Comparison of ENCODE assay signal across 9 cellular contexts in the genomic region with DNA sequence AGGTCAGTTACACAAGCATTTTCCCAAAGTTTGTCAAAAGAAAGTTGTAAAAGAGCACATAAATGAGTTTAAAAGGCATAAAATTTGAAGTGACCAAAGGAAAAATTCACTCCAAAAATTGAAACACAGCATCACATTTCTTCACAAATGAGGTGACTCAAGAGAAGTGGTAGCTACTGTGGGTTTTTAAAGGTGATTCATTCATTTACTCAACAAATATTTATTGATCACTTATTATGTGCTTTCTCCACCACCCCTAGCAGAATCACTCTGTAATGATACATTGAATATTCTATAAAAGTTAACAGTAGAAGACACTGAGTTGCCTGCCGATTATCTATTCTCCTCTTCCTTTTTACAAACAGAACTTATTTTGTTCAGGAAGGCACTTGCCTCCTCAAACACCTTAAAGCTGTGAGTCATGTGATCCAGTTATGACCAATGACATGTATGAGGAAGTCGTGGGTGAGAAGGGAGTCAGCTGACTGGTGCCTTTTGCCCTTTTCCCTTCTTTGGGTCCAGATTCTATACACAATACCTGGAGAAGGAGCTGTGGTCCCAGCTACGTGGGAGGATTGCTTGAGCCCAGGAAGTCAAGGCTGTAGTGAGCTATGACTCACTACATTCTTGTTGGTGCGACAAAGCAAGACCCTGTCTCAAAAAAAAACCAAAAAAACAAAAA.
A peak's percentile ranks its signal among the peaks of the same experiment; 100 is the strongest.
DNase-seq lines count a peak whose midpoint lies in the region; ATAC-seq and TF ChIP-seq lines count a peak whose summit lies in the region.
"Had no signal": no experiment of that assay in that cellular context is flagged by ENCODE, and none has a peak within 500 bp of the region (broad histone marks: within the 10 kb centered on the region; RNA-seq: fewer than 3 reads in every experiment).

No MANE protein-coding gene starts in this region.

- CTCF ChIA-PET in T-cell (lab: Charles Lee), result interaction anchor here (0.6 to 0.8 kb wide), 2 partner anchors 12 to 52 kb away, joined by 4 to 5 read pairs; no protein-coding TSS in a partner anchor

- H3K9me3 ChIP-seq in mucosa of descending colon, result no peaks in the 10 kb centered on the region

- intact Hi-C loops in mucosa of descending colon (cut with DNase I, micrococcal nuclease), result no loop called here

- POLR2A ChIA-PET in T-cell (lab: Charles Lee), result interaction anchor here in 1 of 2 donors (0.5 to 0.7 kb wide), 2 partner anchors 19 to 1917 kb away, joined by 3 to 6 read pairs; no protein-coding TSS in a partner anchor

- H3K9me3 Mint-ChIP-seq in T-cell, result no peaks in the 10 kb centered on the region
- H3K9me3 Mint-ChIP-seq: activated B cell treated with CpG ODN at 0.5 μM for 24 hours had no signal

- no peaks in the 10 kb centered on the region for H3K27me3 Mint-ChIP-seq in T-cell
- H3K27me3 Mint-ChIP-seq: activated B cell treated with CpG ODN at 0.5 μM for 24 hours had no signal

- peaks cover 28% of the 10 kb centered on the region for H3K36me3 Mint-ChIP-seq in T-cell

- no peak for TF ChIP-seq CTCF in mucosa of descending colon (IDR thresholded peaks at IDR 0.05)

- peak; percentile 26 for ATAC-seq in mucosa of descending colon
- ATAC-seq in T-cell (replicated peaks in 1 of 4), result no peak
- no peak for ATAC-seq in GM21390 (IDR thresholded peaks at IDR 0.05; ENCODE audit: unreplicated experiment)
- ATAC-seq in GM18909 (IDR thresholded peaks at IDR 0.05; ENCODE audit: poor library complexity, unreplicated experiment), result no peak

- H3K4me1 Mint-ChIP-seq in T-cell, result peaks cover 26 to 28% (median 27%) of the 10 kb centered on the region in 3 donors

- DNase-seq in EL, result peak; percentile 70
- DNase-seq in Kasumi-1 (lab: John Stamatoyannopoulos, UW), result peak; percentile 35 to 36
- DNase-seq in astrocyte of the hippocampus (ENCODE audit: low read depth, low spot score), result peak; percentile 64
- DNase-seq in mucosa of descending colon, result no peak
- DNase-seq in T-cell, result no peak
- DNase-seq in COLO668 (lab: John Stamatoyannopoulos, UW; ENCODE audit: unreplicated experiment), result no peak
- DNase-seq: activated B cell treated with CpG ODN at 0.5 μM for 24 hours had no signal

- no peak overlapping the region for H3K4me3 Mint-ChIP-seq in T-cell
- H3K4me3 Mint-ChIP-seq: activated B cell treated with CpG ODN at 0.5 μM for 24 hours had no signal

- H3K27ac Mint-ChIP-seq in T-cell, result peak overlapping the region in 1 of 2 donors; percentile 36
- H3K27ac Mint-ChIP-seq: activated B cell treated with CpG ODN at 0.5 μM for 24 hours had no signal

- H3K36me3 ChIP-seq in mucosa of descending colon (ENCODE audit: low read depth), result no peaks in the 10 kb centered on the region

- no peaks in the 10 kb centered on the region for H3K4me1 ChIP-seq in mucosa of descending colon (ENCODE audit: low read depth)

- H3K4me3 ChIP-seq in mucosa of descending colon, result no peak overlapping the region

Comparison
In these comparisons a context has a peak if more than half of its experiments do, and no peak if none do; other contexts are left out.
1. DNase-seq: peak in EL (single experiment), Kasumi-1 (2 of 2) and astrocyte of the hippocampus (single experiment); none in mucosa of descending colon (0 of 3), T-cell (0 of 34) and COLO668 (single experiment).